7 cellular contexts compared by ENCODE assay signal in the genomic region with DNA sequence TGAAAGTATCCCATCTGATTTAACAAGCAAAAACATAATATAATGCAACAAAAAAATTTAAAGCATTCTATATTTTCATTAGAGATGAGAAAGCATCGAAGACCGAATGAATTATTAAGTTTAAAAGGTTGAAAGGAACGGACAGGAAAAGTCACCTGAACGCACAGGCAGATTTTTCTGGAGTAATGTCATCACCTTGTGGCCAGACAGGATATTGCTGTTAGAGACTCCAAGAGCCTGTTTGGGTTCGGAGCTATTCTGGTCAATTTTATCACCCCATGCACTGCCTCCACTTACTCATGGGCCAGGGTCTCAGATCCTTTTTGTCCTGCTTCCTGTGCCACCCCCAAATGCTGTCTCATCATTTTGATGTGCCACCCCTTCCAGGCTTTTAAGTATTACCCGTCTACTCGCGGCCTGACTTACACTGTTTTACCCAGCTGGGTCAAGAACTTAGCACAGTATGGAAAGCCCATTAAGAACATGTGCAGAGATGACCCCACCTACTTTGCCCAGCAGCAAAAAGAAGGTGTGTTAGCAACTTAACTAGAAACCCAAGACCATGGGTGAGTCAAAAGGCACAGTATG. TPM values are rescaled to one million over a fixed set of nuclear protein-coding genes. Genes with fewer than 3 reads are reported as not detected.
A peak's percentile ranks its signal among the peaks of the same experiment; 100 is the strongest.
DNase-seq lines count a peak whose midpoint lies in the region; ATAC-seq and TF ChIP-seq lines count a peak whose summit lies in the region.

No MANE protein-coding gene starts in this region.

- H3K4me3 Mint-ChIP-seq in osteocyte (ENCODE audit: unreplicated experiment): no peak overlapping the region

- H3K9me3 Mint-ChIP-seq in osteocyte (ENCODE audit: unreplicated experiment): no peaks in the 10 kb centered on the region

- peaks cover 8% of the 10 kb centered on the region for H3K4me1 Mint-ChIP-seq in osteocyte (ENCODE audit: unreplicated experiment)

- H3K36me3 Mint-ChIP-seq in osteocyte (ENCODE audit: unreplicated experiment): no peaks in the 10 kb centered on the region

- no peaks in the 10 kb centered on the region for H3K27me3 Mint-ChIP-seq in osteocyte (ENCODE audit: unreplicated experiment)

- peak; percentile 86 for TF ChIP-seq CTCF in osteocyte (IDR thresholded peaks at IDR 0.05)

- ATAC-seq in HG02885 (IDR thresholded peaks at IDR 0.05; ENCODE audit: poor library complexity, unreplicated experiment) (peak; percentile 62), HG03025 (IDR thresholded peaks at IDR 0.05; ENCODE audit: low FRiP score, unreplicated experiment) (no peak)

- DNase-seq in EL (peak; percentile 57), NOMO-1 (lab: John Stamatoyannopoulos, UW; ENCODE audit: unreplicated experiment in 2 of 2) (peak; percentile 4 to 56), fibroblast of the conjunctiva (ENCODE audit: low read depth) (peak; percentile 10), osteocyte (ENCODE audit: extremely low spot score, unreplicated experiment) (no peak)
- DNase-seq in activated T-cell treated with anti-CD3 and anti-CD28 coated beads, Interleukin-2, amount 50 U/mL, for 1 hour: peak; percentile 33

- no peak overlapping the region for H3K27ac Mint-ChIP-seq in osteocyte (ENCODE audit: unreplicated experiment)

RNA-seq across cellular contexts. Expression of a gene that starts 27.3 kb away (rescaled TPM):
- not detected in 2 replicates for total RNA-seq in osteocyte

RNA-seq across cellular contexts. Expression of a gene that starts 49.0 kb away (rescaled TPM):
- total RNA-seq in osteocyte: not detected in 2 replicates

RNA-seq across cellular contexts. Expression of a gene that starts 54.2 kb away (rescaled TPM):
- not detected in 2 replicates for total RNA-seq in osteocyte
